Comparison of ENCODE assay signal across 8 cellular contexts in genomic region chrX:155216940-155217450, GRCh38. TPM values are rescaled to one million over a fixed set of nuclear protein-coding genes. Genes with fewer than 3 reads are reported as not detected.
DNase-seq lines count a peak whose midpoint lies in the region; ATAC-seq and TF ChIP-seq lines count a peak whose summit lies in the region.

No MANE protein-coding gene starts in this region.

- no peaks in the 10 kb centered on the region for H3K27me3 Mint-ChIP-seq in activated CD8-positive, alpha-beta T cell treated with anti-CD3 and anti-CD28 coated beads for 36 hours
- H3K27me3 Mint-ChIP-seq in stimulated activated memory B cell treated with anti-CD40 and anti-IgM and Interleukin-4, amounts not matched to agents 10 μg/mL and 1 μg/mL and 100 μg/mL, for 72 hours: no peaks in the 10 kb centered on the region

- H3K9ac ChIP-seq in HUES64 (ENCODE audit: low read depth, low read length): peak overlapping the region; percentile 98

- peak; percentile 11 for TF ChIP-seq CTCF in activated CD8-positive, alpha-beta T cell treated with anti-CD3 and anti-CD28 coated beads for 36 hours (IDR thresholded peaks at IDR 0.05)

- 0% methylated on average over 7 of the region's 11 CpGs for WGBS in HUES64

- no peaks in the 10 kb centered on the region for H3K27me3 ChIP-seq in HUES64 (ENCODE audit: insufficient read depth, low read length)

- H3K4me1 Mint-ChIP-seq in activated CD8-positive, alpha-beta T cell treated with anti-CD3 and anti-CD28 coated beads for 36 hours (ENCODE audit: low read depth): peaks cover 13% of the 10 kb centered on the region
- peaks cover 14% of the 10 kb centered on the region for H3K4me1 Mint-ChIP-seq in stimulated activated memory B cell treated with anti-CD40 and anti-IgM and Interleukin-4, amounts not matched to agents 10 μg/mL and 1 μg/mL and 100 μg/mL, for 72 hours

- H3K4me1 ChIP-seq in HUES64 (ENCODE audit: insufficient read depth, low read length): no peaks in the 10 kb centered on the region

- H3K36me3 Mint-ChIP-seq in activated CD8-positive, alpha-beta T cell treated with anti-CD3 and anti-CD28 coated beads for 36 hours (ENCODE audit: low read depth): peaks cover 12% of the 10 kb centered on the region
- H3K36me3 Mint-ChIP-seq in stimulated activated memory B cell treated with anti-CD40 and anti-IgM and Interleukin-4, amounts not matched to agents 10 μg/mL and 1 μg/mL and 100 μg/mL, for 72 hours: peaks cover 8% of the 10 kb centered on the region

- H3K9me3 ChIP-seq in HUES64 (ENCODE audit: insufficient read depth, low read depth, low read length) (no peaks in the 10 kb centered on the region), iPS-18c (ENCODE audit: control insufficient read depth, insufficient read depth, low read length) (peaks cover under 1% of the 10 kb centered on the region)

- peak; percentile 24 for DNase-seq in DMS79 (lab: John Stamatoyannopoulos, UW)
- no peak for DNase-seq in activated CD8-positive, alpha-beta T cell treated with anti-CD3 and anti-CD28 coated beads for 36 hours
- DNase-seq in cortex of kidney (lab: John Stamatoyannopoulos, UW): no peak
- DNase-seq in NOMO-1 treated with dmso at 0.1 percent for 144 hours (lab: John Stamatoyannopoulos, UW; ENCODE audit: unreplicated experiment): no peak

- H3K4me3 ChIP-seq in HUES64 (ENCODE audit: low read length) (peak overlapping the region; percentile 80), iPS-18c (ENCODE audit: insufficient read depth, low read depth, low read length) (peak overlapping the region; percentile 77)

- H3K36me3 ChIP-seq in HUES64 (ENCODE audit: insufficient read depth, low read length): peaks cover 26% of the 10 kb centered on the region

- no peak overlapping the region for H3K27ac ChIP-seq in HUES64 (ENCODE audit: low read depth, low read length)

- no peaks in the 10 kb centered on the region for H3K9me3 Mint-ChIP-seq in activated CD8-positive, alpha-beta T cell treated with anti-CD3 and anti-CD28 coated beads for 36 hours
- H3K9me3 Mint-ChIP-seq in stimulated activated memory B cell treated with anti-CD40 and anti-IgM and Interleukin-4, amounts not matched to agents 10 μg/mL and 1 μg/mL and 100 μg/mL, for 72 hours: no peaks in the 10 kb centered on the region

- peak overlapping the region; percentile 99 for H3K4me3 Mint-ChIP-seq in activated CD8-positive, alpha-beta T cell treated with anti-CD3 and anti-CD28 coated beads for 36 hours
- H3K4me3 Mint-ChIP-seq in stimulated activated memory B cell treated with anti-CD40 and anti-IgM and Interleukin-4, amounts not matched to agents 10 μg/mL and 1 μg/mL and 100 μg/mL, for 72 hours: peak overlapping the region; percentile 87

- POLR2A ChIA-PET in activated CD8-positive, alpha-beta T cell treated with anti-CD3 and anti-CD28 coated beads for 36 hours (lab: Charles Lee): interaction anchor here (0.6 to 2.7 kb wide), 7 partner anchors 9 to 395 kb away, joined by 3 to 13 read pairs (median 3); partner anchors contain the start of genes BRCC3, RAB39B and SPRY3

- intact Hi-C loops in activated CD8-positive, alpha-beta T cell treated with anti-CD3 and anti-CD28 coated beads for 36 hours (cut with micrococcal nuclease): no loop called here

- peak overlapping the region; percentile 91 for H3K27ac Mint-ChIP-seq in activated CD8-positive, alpha-beta T cell treated with anti-CD3 and anti-CD28 coated beads for 36 hours
- peak overlapping the region; percentile 92 for H3K27ac Mint-ChIP-seq in stimulated activated memory B cell treated with anti-CD40 and anti-IgM and Interleukin-4, amounts not matched to agents 10 μg/mL and 1 μg/mL and 100 μg/mL, for 72 hours

- no peak for ATAC-seq in activated CD8-positive, alpha-beta T cell treated with anti-CD3 and anti-CD28 coated beads for 36 hours
- no peak for ATAC-seq in stimulated activated memory B cell treated with anti-CD40 and anti-IgM and Interleukin-4, amounts not matched to agents 10 μg/mL and 1 μg/mL and 100 μg/mL, for 72 hours
- ATAC-seq in GM21515 (IDR thresholded peaks at IDR 0.05; ENCODE audit: unreplicated experiment): no peak

- CTCF ChIA-PET in activated CD8-positive, alpha-beta T cell treated with anti-CD3 and anti-CD28 coated beads for 36 hours (lab: Charles Lee): interaction anchor here (1.2 to 2.0 kb wide), 8 partner anchors 9 to 299 kb away, joined by 3 to 7 read pairs (median 5); partner anchors contain the start of gene RAB39B

RNA-seq across cellular contexts. Expression of gene VBP1, which starts 0.7 kb away (rescaled TPM):
- 69.5 TPM for polyA plus RNA-seq in HUES64 (2013, experiment 1 of 2)
- 76.2 TPM for polyA plus RNA-seq in HUES64 (2013, experiment 2 of 2)
- total RNA-seq in activated CD8-positive, alpha-beta T cell treated with anti-CD3 and anti-CD28 coated beads for 36 hours: 10 to 100 TPM; 76.6 to 81.0 TPM

RNA-seq across cellular contexts. Expression of gene RAB39B, which starts 47.3 kb away (rescaled TPM):
- polyA plus RNA-seq in HUES64 (2013, experiment 1 of 2): 6.2 TPM
- 4.9 TPM for polyA plus RNA-seq in HUES64 (2013, experiment 2 of 2)
- total RNA-seq in activated CD8-positive, alpha-beta T cell treated with anti-CD3 and anti-CD28 coated beads for 36 hours: 10 to 100 TPM; 12.0 to 13.2 TPM
